ENCODE assay signal across 21 cellular contexts in genomic region chr6:169445227-169445626, GRCh38.
A peak's percentile ranks its signal among the peaks of the same experiment; 100 is the strongest.
DNase-seq lines count a peak whose midpoint lies in the region; ATAC-seq and TF ChIP-seq lines count a peak whose summit lies in the region.
"Had no signal": no experiment of that assay in that cellular context is flagged by ENCODE, and none has a peak within 500 bp of the region (broad histone marks: within the 10 kb centered on the region; RNA-seq: fewer than 3 reads in every experiment).

No MANE protein-coding gene starts in this region.

- DNase-seq in NCI-H748 (lab: John Stamatoyannopoulos, UW; ENCODE audit: unreplicated experiment) = peak; percentile 78
- no peak for DNase-seq in NCI-H748 treated with DMSO at 0.1 percent for 48 hours (lab: John Stamatoyannopoulos, UW)
- DNase-seq in endothelial cell (ENCODE audit: low spot score) = no peak
- DNase-seq in stomach = no peak
- DNase-seq in osteocyte (ENCODE audit: extremely low spot score, unreplicated experiment) = no peak
- DNase-seq in T-cell = no peak
- DNase-seq in MM.1S = no peak
- DNase-seq: activated CD4-positive, CD25-positive, alpha-beta regulatory T cell treated with anti-CD3 and anti-CD28 coated beads, Interleukin-2, amount 50 U/mL, for 72 hours; activated CD8-positive, alpha-beta memory T cell treated with anti-CD3 and anti-CD28 coated beads for 24 hours; foreskin fibroblast; hypothalamus; KG1; NCI-H2029 treated with DMSO at 0.1 percent for 48 hours; NCI-H446 treated with DMSO at 0.1 percent for 48 hours; NK-92 treated with Interleukin-12 subunit alpha and Interleukin-12 subunit beta, amount 100 ng/mL, for 24 hours; occipital lobe; stimulated activated CD4-positive, alpha-beta T cell treated with anti-CD3 and anti-CD28 coated beads, Interleukin-12 subunit alpha, Interleukin-12 subunit beta, amount 100 ng/mL, for 4 hours; T1000 had no signal

- H3K9me3 Mint-ChIP-seq in endothelial cell (ENCODE audit: unreplicated experiment) = no peaks in the 10 kb centered on the region
- H3K9me3 Mint-ChIP-seq in osteocyte (ENCODE audit: unreplicated experiment) = no peaks in the 10 kb centered on the region
- no peaks in the 10 kb centered on the region for H3K9me3 Mint-ChIP-seq in T-cell

- H3K4me3 Mint-ChIP-seq in endothelial cell (ENCODE audit: unreplicated experiment) (no peak overlapping the region), osteocyte (ENCODE audit: unreplicated experiment) (no peak overlapping the region), T-cell (no peak overlapping the region)
- H3K4me3 Mint-ChIP-seq: activated naive CD8-positive, alpha-beta T cell had no signal

- H3F3A ChIP-seq in OCI-LY1 (ENCODE audit: insufficient read depth, low read length) (no peaks in the 10 kb centered on the region), MM.1S (ENCODE audit: insufficient read depth, low read length) (no peaks in the 10 kb centered on the region)

- POLR2A ChIA-PET in T-cell (lab: Charles Lee) = no interaction called here

- H3K27me3 ChIP-seq in OCI-LY1 (ENCODE audit: insufficient read depth, low read length) (no peaks in the 10 kb centered on the region), stomach (no peaks in the 10 kb centered on the region), MM.1S (replicated peaks; ENCODE audit: insufficient read depth, low read length) (no peaks in the 10 kb centered on the region)
- H3K27me3 ChIP-seq: BLaER1 treated with 17β-estradiol and CSF1 and Interleukin-3, amounts not matched to agents 10 nM and 100 nM had no signal

- no peak for TF ChIP-seq EP300 in stomach (IDR thresholded peaks at IDR 0.05)

- H3K4me3 ChIP-seq in OCI-LY1 (ENCODE audit: low read depth, low read length, poor library complexity, severe bottlenecking) (no peak overlapping the region), stomach (no peak overlapping the region), MM.1S (ENCODE audit: low read length) (no peak overlapping the region)
- H3K4me3 ChIP-seq: BLaER1 treated with 17β-estradiol and CSF1 and Interleukin-3, amounts not matched to agents 10 nM and 100 nM had no signal

- H3K4me2 ChIP-seq in OCI-LY1 (ENCODE audit: low read length) = no peak overlapping the region
- H3K4me2 ChIP-seq in MM.1S (ENCODE audit: low read depth, low read length) = no peak overlapping the region
- H3K4me2 ChIP-seq: BLaER1 treated with 17β-estradiol and CSF1 and Interleukin-3, amounts not matched to agents 10 nM and 100 nM had no signal

- CTCF ChIA-PET in T-cell (lab: Charles Lee) = interaction anchor here in 1 of 2 donors (1.3 kb wide), 1 partner anchor 9 kb away, joined by 3 read pairs; no protein-coding TSS in a partner anchor

- H4K20me1 ChIP-seq in OCI-LY1 (ENCODE audit: insufficient read depth, low read length) (no peaks in the 10 kb centered on the region), MM.1S (ENCODE audit: insufficient read depth, low read length) (no peaks in the 10 kb centered on the region)
- H4K20me1 ChIP-seq: BLaER1 treated with 17β-estradiol and CSF1 and Interleukin-3, amounts not matched to agents 10 nM and 100 nM had no signal

- no peak for TF ChIP-seq POLR2A in stomach (IDR thresholded peaks at IDR 0.05)

- H3K36me3 ChIP-seq in OCI-LY1 (ENCODE audit: insufficient read depth, low read length) = no peaks in the 10 kb centered on the region
- H3K36me3 ChIP-seq in stomach = no peaks in the 10 kb centered on the region
- H3K36me3 ChIP-seq in MM.1S (replicated peaks; ENCODE audit: insufficient read depth, low read length) = no peaks in the 10 kb centered on the region
- H3K36me3 ChIP-seq: BLaER1 treated with 17β-estradiol and CSF1 and Interleukin-3, amounts not matched to agents 10 nM and 100 nM had no signal

- H3K36me3 Mint-ChIP-seq in endothelial cell (ENCODE audit: low read depth, unreplicated experiment) (peaks cover 3% of the 10 kb centered on the region), osteocyte (ENCODE audit: unreplicated experiment) (no peaks in the 10 kb centered on the region), T-cell (no peaks in the 10 kb centered on the region)

- no peaks in the 10 kb centered on the region for H3K9me3 ChIP-seq in OCI-LY1 (ENCODE audit: low read length)
- H3K9me3 ChIP-seq in stomach = no peaks in the 10 kb centered on the region
- H3K9me3 ChIP-seq in MM.1S (replicated peaks; ENCODE audit: insufficient read depth, low read length) = no peaks in the 10 kb centered on the region

- no peaks in the 10 kb centered on the region for H3K9me2 ChIP-seq in OCI-LY1 (ENCODE audit: low read depth, low read length)
- H3K9me2 ChIP-seq in MM.1S (replicated peaks; ENCODE audit: insufficient read depth, low read length) = no peaks in the 10 kb centered on the region

- no peak for ATAC-seq in T-cell (replicated peaks in 1 of 4)

- no peak overlapping the region for H3K9ac ChIP-seq in OCI-LY1 (ENCODE audit: low read length)
- H3K9ac ChIP-seq in MM.1S (ENCODE audit: low read length) = no peak overlapping the region
- H3K9ac ChIP-seq: BLaER1 treated with 17β-estradiol and CSF1 and Interleukin-3, amounts not matched to agents 10 nM and 100 nM had no signal

- H3K4me1 Mint-ChIP-seq in endothelial cell (ENCODE audit: unreplicated experiment) (no peaks in the 10 kb centered on the region), osteocyte (ENCODE audit: unreplicated experiment) (peaks cover 3% of the 10 kb centered on the region), T-cell (no peaks in the 10 kb centered on the region)

- H3K27ac ChIP-seq in OCI-LY1 (ENCODE audit: low read depth, low read length, poor library complexity, severe bottlenecking) (no peak overlapping the region), stomach (peak overlapping the region in 3 of 5 donors; percentile 37 to 55 (median 45)), MM.1S (ENCODE audit: low read length) (no peak overlapping the region)
- H3K27ac ChIP-seq: BLaER1 treated with 17β-estradiol and CSF1 and Interleukin-3, amounts not matched to agents 10 nM and 100 nM had no signal

- H3K27me3 Mint-ChIP-seq in endothelial cell (ENCODE audit: unreplicated experiment) = peaks cover 2% of the 10 kb centered on the region
- peaks cover 2% of the 10 kb centered on the region for H3K27me3 Mint-ChIP-seq in osteocyte (ENCODE audit: unreplicated experiment)
- peaks cover 8 to 16% of the 10 kb centered on the region in 2 donors for H3K27me3 Mint-ChIP-seq in T-cell

- WGBS in stomach, 5 donors = 58 to 75% (median 62%) methylated on average over 7 of the region's 7 CpGs

- H3K79me2 ChIP-seq in OCI-LY1 (ENCODE audit: insufficient read depth, low read length) (no peaks in the 10 kb centered on the region), MM.1S (ENCODE audit: low read length) (no peaks in the 10 kb centered on the region)

- H3K4me1 ChIP-seq in OCI-LY1 (ENCODE audit: insufficient read depth, low read length, severe bottlenecking) = no peaks in the 10 kb centered on the region
- H3K4me1 ChIP-seq in stomach = peaks cover 0 to 16% (median 7%) of the 10 kb centered on the region in 4 donors
- H3K4me1 ChIP-seq in MM.1S (ENCODE audit: low read length) = no peaks in the 10 kb centered on the region

- H3K27ac Mint-ChIP-seq in endothelial cell (ENCODE audit: unreplicated experiment) (no peak overlapping the region), osteocyte (ENCODE audit: unreplicated experiment) (no peak overlapping the region), T-cell (no peak overlapping the region)
- H3K27ac Mint-ChIP-seq: activated naive CD8-positive, alpha-beta T cell had no signal

- intact Hi-C loops in stomach (cut with DNase I; ENCODE audit: low total_unique reads) = no loop called here

- TF ChIP-seq CTCF in OCI-LY1 (IDR thresholded peaks at IDR 0.05; ENCODE audit: low read length) = peak; percentile 9; the same call in 1 of the 2 replicates
- TF ChIP-seq CTCF in endothelial cell (IDR thresholded peaks at IDR 0.05; ENCODE audit: unreplicated experiment) = peak; percentile 31
- TF ChIP-seq CTCF in stomach (IDR thresholded peaks at IDR 0.05) = no peak
- TF ChIP-seq CTCF in osteocyte (IDR thresholded peaks at IDR 0.05) = no peak
- TF ChIP-seq CTCF in MM.1S (IDR thresholded peaks at IDR 0.05; ENCODE audit: low read length) = no peak

- H2AFZ ChIP-seq in OCI-LY1 (ENCODE audit: low read length) (no peak overlapping the region), MM.1S (ENCODE audit: low read length) (no peak overlapping the region)

Comparison
In these comparisons a context has a peak if more than half of its experiments do, and no peak if none do; other contexts are left out.
1. H3K27ac ChIP-seq: peak in stomach (3 of 5); none in OCI-LY1 (single experiment) and MM.1S (single experiment).
2. CTCF ChIP-seq: peak in OCI-LY1 (single experiment) and endothelial cell (single experiment); none in stomach (0 of 7), osteocyte (single experiment) and MM.1S (single experiment).